Comparison of ENCODE assay signal across 8 cellular contexts in the genomic region with DNA sequence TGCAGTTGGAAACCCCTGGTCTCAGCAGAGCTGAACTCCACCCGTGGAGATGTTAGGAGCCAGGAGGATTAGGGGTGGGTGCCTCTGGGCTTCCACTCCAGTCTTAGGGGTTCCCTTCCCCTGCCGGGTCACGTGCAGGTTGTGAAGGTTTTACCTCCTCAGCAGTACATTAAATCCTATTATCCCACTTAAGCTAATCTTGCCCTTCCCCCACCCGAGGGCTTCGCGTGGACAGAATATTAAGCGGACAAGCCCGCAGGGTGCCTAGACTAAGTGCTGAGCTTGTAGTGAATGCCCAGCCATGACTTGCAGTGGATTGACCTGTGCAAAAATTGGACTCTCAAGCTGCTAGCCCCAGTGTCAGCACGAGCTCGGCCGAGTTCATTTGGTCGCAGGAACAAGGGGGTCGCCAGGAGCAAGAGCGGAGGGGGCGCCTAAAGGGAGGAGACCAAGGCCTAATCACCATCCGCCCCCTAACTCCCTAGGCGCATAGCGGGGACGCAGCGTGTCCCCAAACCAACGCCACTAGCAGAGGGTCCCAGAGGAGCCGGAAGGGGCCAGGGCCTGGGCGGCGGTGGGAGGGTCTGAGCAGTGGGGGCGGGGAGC. TPM values are rescaled to one million over a fixed set of nuclear protein-coding genes. Genes with fewer than 3 reads are reported as not detected.
A peak's percentile ranks its signal among the peaks of the same experiment; 100 is the strongest.
DNase-seq lines count a peak whose midpoint lies in the region; ATAC-seq and TF ChIP-seq lines count a peak whose summit lies in the region.

No MANE protein-coding gene starts in this region.

- WGBS in adrenal gland, 4 donors: 13 to 28% (median 20%) methylated on average over 11 to 25 of the region's 25 CpGs

- no peaks in the 10 kb centered on the region for H3K36me3 ChIP-seq in adrenal gland (replicated peaks in 1 of 2)
- H3K36me3 ChIP-seq in thoracic aorta: no peaks in the 10 kb centered on the region

- H3K27me3 ChIP-seq in adrenal gland (no peaks in the 10 kb centered on the region), thoracic aorta (replicated peaks; ENCODE audit: insufficient read depth) (no peaks in the 10 kb centered on the region)

- peak; percentile 6 for ATAC-seq in HG03045 (IDR thresholded peaks at IDR 0.05; ENCODE audit: unreplicated experiment)
- ATAC-seq in left lobe of liver: peak; percentile 45
- ATAC-seq in thoracic aorta (ENCODE audit: insufficient number of reproducible peaks, low FRiP score, low read depth): no peak
- ATAC-seq in HG02571 (IDR thresholded peaks at IDR 0.05; ENCODE audit: unreplicated experiment): no peak

- peak in 1 of 6 experiments; percentile 3 for TF ChIP-seq CTCF in adrenal gland (IDR thresholded peaks at IDR 0.05)
- no peak for TF ChIP-seq CTCF in thoracic aorta (IDR thresholded peaks at IDR 0.05)

- intact Hi-C loops in adrenal gland (cut with DNase I): no loop called here

- DNase-seq in adrenal gland (no peak), left lobe of liver (ENCODE audit: low spot score) (no peak), thoracic aorta (ENCODE audit: low spot score) (no peak), UCSD-AML1 (lab: John Stamatoyannopoulos, UW; ENCODE audit: unreplicated experiment) (no peak)
- DNase-seq in stimulated activated CD4-positive, alpha-beta T cell treated with anti-CD3 and anti-CD28 coated beads, Interleukin-2, amount 100 ng/mL, for 48 hours: no peak

- H3K4me3 ChIP-seq in GM08714 (ENCODE audit: low read length) (peak overlapping the region; percentile 73; the same call in 1 of the 2 replicates), adrenal gland (peak overlapping the region; percentile 67 to 87 (median 70)), thoracic aorta (peak overlapping the region; percentile 85)

- H3K9me3 ChIP-seq in adrenal gland (replicated peaks in 1 of 3) (no peaks in the 10 kb centered on the region), thoracic aorta (no peaks in the 10 kb centered on the region)

- no peak for TF ChIP-seq POLR2A in adrenal gland (IDR thresholded peaks at IDR 0.05)

- H3K27ac ChIP-seq in adrenal gland: peak overlapping the region in 4 of 5 donors; percentile 49 to 86 (median 69)
- H3K27ac ChIP-seq in thoracic aorta: peak overlapping the region; percentile 1 to 2

- H3K4me1 ChIP-seq in adrenal gland (replicated peaks in 1 of 2): peaks cover 22 to 57% of the 10 kb centered on the region in 2 donors
- H3K4me1 ChIP-seq in thoracic aorta (ENCODE audit: control insufficient read depth in 1 of 2, low read depth in 2 of 2): peaks cover 8 to 35% of the 10 kb centered on the region in 2 donors

RNA-seq across cellular contexts. Expression of a gene that starts 0.5 kb away (rescaled TPM):
- total RNA-seq in adrenal gland (100 to 1,000 TPM in 4 of 8 donors, 10 to 100 TPM in 4; 27.5 to 155 (median 97.3) TPM), left lobe of liver (23.7 TPM), thoracic aorta (10 to 100 TPM; 26.9 to 38.4 TPM)
- 10 to 100 TPM; 20.2 to 50.3 (median 41.6) TPM for polyA plus RNA-seq in adrenal gland

RNA-seq across cellular contexts. Expression of a gene that starts 33.1 kb away (rescaled TPM):
- total RNA-seq in adrenal gland (100 to 1,000 TPM in 5 of 8 donors, 10 to 100 TPM in 3; 38.8 to 191 (median 121) TPM), left lobe of liver (44.1 TPM), thoracic aorta (10 to 100 TPM; 18.0 to 35.6 TPM)
- polyA plus RNA-seq in adrenal gland: 100 to 1,000 TPM; 138 to 259 (median 141) TPM

RNA-seq across cellular contexts. Expression of a gene that starts 33.4 kb away (rescaled TPM):
- total RNA-seq in adrenal gland (10 to 100 TPM in 5 of 8 donors, 1 to 10 TPM in 3; 7.0 to 17.1 (median 10.4) TPM), left lobe of liver (5.6 TPM), thoracic aorta (10 to 100 TPM in 1 of 2 donors, 1 to 10 TPM in 1; 5.0 to 23.4 TPM)
- polyA plus RNA-seq in adrenal gland: 1 to 10 TPM; 2.6 to 4.7 (median 2.9) TPM

RNA-seq across cellular contexts. Expression of a gene that starts 48.7 kb away (rescaled TPM):
- total RNA-seq in adrenal gland: under 1 TPM in 3 of 8 donors, not detected in 5; 0.28 to 0.43 (median 0.42) TPM
- polyA plus RNA-seq in adrenal gland: 1 to 10 TPM in 1 of 3 donors, under 1 TPM in 2; 0.11 to 1.9 (median 0.20) TPM
- 0.15 TPM for total RNA-seq in left lobe of liver
- total RNA-seq in thoracic aorta: not detected

Comparison
In these comparisons a context has a peak if more than half of its experiments do, and no peak if none do; other contexts are left out.
1. ATAC-seq: peak in HG03045 (single experiment) and left lobe of liver (single experiment); none in thoracic aorta (single experiment) and HG02571 (single experiment).
2. Peak in every context shown above with its lines, with median percentiles within 50 percentile points of each other: H3K4me3 ChIP-seq.